In the genomic region with DNA sequence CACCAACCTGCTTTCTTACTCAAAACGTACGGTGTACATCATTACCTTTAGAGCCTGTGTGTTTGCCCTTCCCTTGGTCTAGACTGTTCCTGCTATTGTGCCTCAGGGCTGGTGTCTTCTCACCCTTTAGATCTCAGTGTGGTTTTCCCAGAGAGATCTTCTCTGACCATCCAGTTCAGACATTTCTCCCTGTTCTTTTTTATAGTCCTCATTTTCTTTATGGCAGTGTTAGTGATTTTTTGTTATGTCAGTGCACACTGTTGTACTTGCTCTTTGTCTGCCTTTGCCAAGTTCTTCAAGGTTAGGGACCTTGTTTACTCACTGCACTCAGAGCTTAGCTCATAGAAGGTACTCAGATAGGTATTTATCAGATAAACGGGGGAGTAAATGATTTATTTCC, we compare ENCODE assay signal across 1 cellular context.
TF ChIP-seq lines count a peak whose summit lies in the region.

No MANE protein-coding gene starts in this region.

TF ChIP-seq in HepG2, 621 proteins besides CTCF, POLR2A, EP300 and RAD21 (continued from another document and continues in another):
- TF ChIP-seq, protein P1, sequence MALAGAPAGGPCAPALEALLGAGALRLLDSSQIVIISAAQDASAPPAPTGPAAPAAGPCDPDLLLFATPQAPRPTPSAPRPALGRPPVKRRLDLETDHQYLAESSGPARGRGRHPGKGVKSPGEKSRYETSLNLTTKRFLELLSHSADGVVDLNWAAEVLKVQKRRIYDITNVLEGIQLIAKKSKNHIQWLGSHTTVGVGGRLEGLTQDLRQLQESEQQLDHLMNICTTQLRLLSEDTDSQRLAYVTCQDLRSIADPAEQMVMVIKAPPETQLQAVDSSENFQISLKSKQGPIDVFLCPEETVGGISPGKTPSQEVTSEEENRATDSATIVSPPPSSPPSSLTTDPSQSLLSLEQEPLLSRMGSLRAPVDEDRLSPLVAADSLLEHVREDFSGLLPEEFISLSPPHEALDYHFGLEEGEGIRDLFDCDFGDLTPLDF (CRISPR knock-in tag; IDR thresholded peaks at IDR 0.05): 0 out of 2 replicates have a peak, but pooled peaks have one; percentile 50
- TF ChIP-seq ZNF7 (CRISPR knock-in tag; IDR thresholded peaks at IDR 0.05) (no peak), HMG20A (CRISPR knock-in tag; IDR thresholded peaks at IDR 0.05; ENCODE audit: borderline replicate concordance) (0 out of 2 replicates have a peak, but pooled peaks have one; percentile 48), KDM2A (CRISPR knock-in tag; IDR thresholded peaks at IDR 0.05; ENCODE audit: borderline replicate concordance, low read depth) (no peak), HOXA7 (CRISPR knock-in tag; IDR thresholded peaks at IDR 0.05) (no peak), HOXD1 (CRISPR knock-in tag; IDR thresholded peaks at IDR 0.05) (no peak), NCOR1 (IDR thresholded peaks at IDR 0.05; ENCODE audit: borderline replicate concordance, low read length) (no peak), ZNF329 (CRISPR knock-in tag; IDR thresholded peaks at IDR 0.05; ENCODE audit: low read depth) (no peak), ZNF207 (IDR thresholded peaks at IDR 0.05; ENCODE audit: borderline replicate concordance) (no peak), PAX8 (CRISPR knock-in tag; IDR thresholded peaks at IDR 0.05; ENCODE audit: borderline replicate concordance) (no peak), ZMYM4 (CRISPR knock-in tag; IDR thresholded peaks at IDR 0.05) (no peak), RFX5 (IDR thresholded peaks at IDR 0.05; ENCODE audit: low read depth, low read length) (no peak), ZSCAN9 (CRISPR knock-in tag; IDR thresholded peaks at IDR 0.05; ENCODE audit: borderline replicate concordance) (peak; percentile 30; the same call in 1 of the 2 replicates), ZFYVE20 (CRISPR knock-in tag; IDR thresholded peaks at IDR 0.05; ENCODE audit: borderline replicate concordance, low read depth) (no peak), AGO1 (IDR thresholded peaks at IDR 0.05; ENCODE audit: low read depth, low read length, poor library complexity, severe bottlenecking) (no peak), ATF1 (CRISPR knock-in tag; IDR thresholded peaks at IDR 0.05) (no peak), SMYD3 (CRISPR knock-in tag; IDR thresholded peaks at IDR 0.05) (peak; percentile 50; the same call in 1 of the 2 replicates), ZNF75D (CRISPR knock-in tag; IDR thresholded peaks at IDR 0.05; ENCODE audit: borderline replicate concordance) (no peak), ZNF766 (CRISPR knock-in tag; IDR thresholded peaks at IDR 0.05; ENCODE audit: borderline replicate concordance) (no peak), HNRNPLL (IDR thresholded peaks at IDR 0.05; ENCODE audit: low read depth, low read length, poor library complexity, severe bottlenecking) (no peak), FOXA3 (CRISPR knock-in tag; IDR thresholded peaks at IDR 0.05) (peak; percentile 95), SCMH1 (CRISPR knock-in tag; IDR thresholded peaks at IDR 0.05; ENCODE audit: borderline replicate concordance) (no peak), ZZZ3 (CRISPR knock-in tag; IDR thresholded peaks at IDR 0.05; ENCODE audit: borderline replicate concordance) (no peak), ZNF367 (CRISPR knock-in tag; IDR thresholded peaks at IDR 0.05; ENCODE audit: borderline replicate concordance) (no peak), NFYC (CRISPR knock-in tag; IDR thresholded peaks at IDR 0.05) (no peak), ZNF674 (CRISPR knock-in tag; IDR thresholded peaks at IDR 0.05; ENCODE audit: low read depth) (no peak), SNRNP70 (IDR thresholded peaks at IDR 0.05; ENCODE audit: low read depth, low read length) (no peak), ZNF747 (CRISPR knock-in tag; IDR thresholded peaks at IDR 0.05; ENCODE audit: borderline replicate concordance) (no peak), HNF4A (CRISPR knock-in tag; IDR thresholded peaks at IDR 0.05) (peak; percentile 55; the same call in 1 of the 2 replicates), JUND (CRISPR knock-in tag; IDR thresholded peaks at IDR 0.05) (no peak), HDAC2 (CRISPR knock-in tag; IDR thresholded peaks at IDR 0.05) (peak; percentile 44; the same call in 1 of the 2 replicates), THAP11 (CRISPR knock-in tag; IDR thresholded peaks at IDR 0.05) (no peak), ZNF619 (CRISPR knock-in tag; IDR thresholded peaks at IDR 0.05) (no peak), ISX (CRISPR knock-in tag; conservative IDR thresholded peaks at IDR 0.05) (no peak), FOSL2 (CRISPR knock-in tag; IDR thresholded peaks at IDR 0.05) (no peak; the same call in 1 of the 2 replicates), EEA1 (CRISPR knock-in tag; IDR thresholded peaks at IDR 0.05; ENCODE audit: borderline replicate concordance) (no peak), ZNF83 (CRISPR knock-in tag; IDR thresholded peaks at IDR 0.05; ENCODE audit: borderline replicate concordance) (no peak), SMAD9 (CRISPR knock-in tag; IDR thresholded peaks at IDR 0.05) (no peak), ZNF510 (CRISPR knock-in tag; IDR thresholded peaks at IDR 0.05; ENCODE audit: low read depth) (no peak), ZNF3 (CRISPR knock-in tag; IDR thresholded peaks at IDR 0.05) (no peak), ZFP36 (IDR thresholded peaks at IDR 0.05; ENCODE audit: borderline replicate concordance, low read depth, low read length, partially characterized antibody) (no peak), PRMT3 (CRISPR knock-in tag; IDR thresholded peaks at IDR 0.05; ENCODE audit: borderline replicate concordance, low read depth) (no peak)
- TF ChIP-seq, protein P2, sequence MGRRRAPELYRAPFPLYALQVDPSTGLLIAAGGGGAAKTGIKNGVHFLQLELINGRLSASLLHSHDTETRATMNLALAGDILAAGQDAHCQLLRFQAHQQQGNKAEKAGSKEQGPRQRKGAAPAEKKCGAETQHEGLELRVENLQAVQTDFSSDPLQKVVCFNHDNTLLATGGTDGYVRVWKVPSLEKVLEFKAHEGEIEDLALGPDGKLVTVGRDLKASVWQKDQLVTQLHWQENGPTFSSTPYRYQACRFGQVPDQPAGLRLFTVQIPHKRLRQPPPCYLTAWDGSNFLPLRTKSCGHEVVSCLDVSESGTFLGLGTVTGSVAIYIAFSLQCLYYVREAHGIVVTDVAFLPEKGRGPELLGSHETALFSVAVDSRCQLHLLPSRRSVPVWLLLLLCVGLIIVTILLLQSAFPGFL (CRISPR knock-in tag; IDR thresholded peaks at IDR 0.05): no peak
- TF ChIP-seq, protein P3, sequence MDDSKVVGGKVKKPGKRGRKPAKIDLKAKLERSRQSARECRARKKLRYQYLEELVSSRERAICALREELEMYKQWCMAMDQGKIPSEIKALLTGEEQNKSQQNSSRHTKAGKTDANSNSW (CRISPR knock-in tag; IDR thresholded peaks at IDR 0.05; ENCODE audit: borderline replicate concordance): no peak
- TF ChIP-seq, protein P4, sequence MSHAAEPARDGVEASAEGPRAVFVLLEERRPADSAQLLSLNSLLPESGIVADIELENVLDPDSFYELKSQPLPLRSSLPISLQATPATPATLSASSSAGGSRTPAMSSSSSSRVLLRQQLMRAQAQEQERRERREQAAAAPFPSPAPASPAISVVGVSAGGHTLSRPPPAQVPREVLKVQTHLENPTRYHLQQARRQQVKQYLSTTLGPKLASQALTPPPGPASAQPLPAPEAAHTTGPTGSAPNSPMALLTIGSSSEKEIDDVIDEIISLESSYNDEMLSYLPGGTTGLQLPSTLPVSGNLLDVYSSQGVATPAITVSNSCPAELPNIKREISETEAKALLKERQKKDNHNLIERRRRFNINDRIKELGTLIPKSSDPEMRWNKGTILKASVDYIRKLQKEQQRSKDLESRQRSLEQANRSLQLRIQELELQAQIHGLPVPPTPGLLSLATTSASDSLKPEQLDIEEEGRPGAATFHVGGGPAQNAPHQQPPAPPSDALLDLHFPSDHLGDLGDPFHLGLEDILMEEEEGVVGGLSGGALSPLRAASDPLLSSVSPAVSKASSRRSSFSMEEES (CRISPR knock-in tag; IDR thresholded peaks at IDR 0.05): no peak
- TF ChIP-seq, protein P5, sequence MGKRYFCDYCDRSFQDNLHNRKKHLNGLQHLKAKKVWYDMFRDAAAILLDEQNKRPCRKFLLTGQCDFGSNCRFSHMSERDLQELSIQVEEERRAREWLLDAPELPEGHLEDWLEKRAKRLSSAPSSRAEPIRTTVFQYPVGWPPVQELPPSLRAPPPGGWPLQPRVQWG (CRISPR knock-in tag; IDR thresholded peaks at IDR 0.05; ENCODE audit: borderline replicate concordance, low read depth): no peak
- TF ChIP-seq, protein P6, sequence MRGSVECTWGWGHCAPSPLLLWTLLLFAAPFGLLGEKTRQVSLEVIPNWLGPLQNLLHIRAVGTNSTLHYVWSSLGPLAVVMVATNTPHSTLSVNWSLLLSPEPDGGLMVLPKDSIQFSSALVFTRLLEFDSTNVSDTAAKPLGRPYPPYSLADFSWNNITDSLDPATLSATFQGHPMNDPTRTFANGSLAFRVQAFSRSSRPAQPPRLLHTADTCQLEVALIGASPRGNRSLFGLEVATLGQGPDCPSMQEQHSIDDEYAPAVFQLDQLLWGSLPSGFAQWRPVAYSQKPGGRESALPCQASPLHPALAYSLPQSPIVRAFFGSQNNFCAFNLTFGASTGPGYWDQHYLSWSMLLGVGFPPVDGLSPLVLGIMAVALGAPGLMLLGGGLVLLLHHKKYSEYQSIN (CRISPR knock-in tag; IDR thresholded peaks at IDR 0.05; ENCODE audit: borderline replicate concordance): no peak
- TF ChIP-seq, protein P7, sequence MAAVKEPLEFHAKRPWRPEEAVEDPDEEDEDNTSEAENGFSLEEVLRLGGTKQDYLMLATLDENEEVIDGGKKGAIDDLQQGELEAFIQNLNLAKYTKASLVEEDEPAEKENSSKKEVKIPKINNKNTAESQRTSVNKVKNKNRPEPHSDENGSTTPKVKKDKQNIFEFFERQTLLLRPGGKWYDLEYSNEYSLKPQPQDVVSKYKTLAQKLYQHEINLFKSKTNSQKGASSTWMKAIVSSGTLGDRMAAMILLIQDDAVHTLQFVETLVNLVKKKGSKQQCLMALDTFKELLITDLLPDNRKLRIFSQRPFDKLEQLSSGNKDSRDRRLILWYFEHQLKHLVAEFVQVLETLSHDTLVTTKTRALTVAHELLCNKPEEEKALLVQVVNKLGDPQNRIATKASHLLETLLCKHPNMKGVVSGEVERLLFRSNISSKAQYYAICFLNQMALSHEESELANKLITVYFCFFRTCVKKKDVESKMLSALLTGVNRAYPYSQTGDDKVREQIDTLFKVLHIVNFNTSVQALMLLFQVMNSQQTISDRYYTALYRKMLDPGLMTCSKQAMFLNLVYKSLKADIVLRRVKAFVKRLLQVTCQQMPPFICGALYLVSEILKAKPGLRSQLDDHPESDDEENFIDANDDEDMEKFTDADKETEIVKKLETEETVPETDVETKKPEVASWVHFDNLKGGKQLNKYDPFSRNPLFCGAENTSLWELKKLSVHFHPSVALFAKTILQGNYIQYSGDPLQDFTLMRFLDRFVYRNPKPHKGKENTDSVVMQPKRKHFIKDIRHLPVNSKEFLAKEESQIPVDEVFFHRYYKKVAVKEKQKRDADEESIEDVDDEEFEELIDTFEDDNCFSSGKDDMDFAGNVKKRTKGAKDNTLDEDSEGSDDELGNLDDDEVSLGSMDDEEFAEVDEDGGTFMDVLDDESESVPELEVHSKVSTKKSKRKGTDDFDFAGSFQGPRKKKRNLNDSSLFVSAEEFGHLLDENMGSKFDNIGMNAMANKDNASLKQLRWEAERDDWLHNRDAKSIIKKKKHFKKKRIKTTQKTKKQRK (IDR thresholded peaks at IDR 0.05; ENCODE audit: low read length): no peak
- TF ChIP-seq, protein P8, sequence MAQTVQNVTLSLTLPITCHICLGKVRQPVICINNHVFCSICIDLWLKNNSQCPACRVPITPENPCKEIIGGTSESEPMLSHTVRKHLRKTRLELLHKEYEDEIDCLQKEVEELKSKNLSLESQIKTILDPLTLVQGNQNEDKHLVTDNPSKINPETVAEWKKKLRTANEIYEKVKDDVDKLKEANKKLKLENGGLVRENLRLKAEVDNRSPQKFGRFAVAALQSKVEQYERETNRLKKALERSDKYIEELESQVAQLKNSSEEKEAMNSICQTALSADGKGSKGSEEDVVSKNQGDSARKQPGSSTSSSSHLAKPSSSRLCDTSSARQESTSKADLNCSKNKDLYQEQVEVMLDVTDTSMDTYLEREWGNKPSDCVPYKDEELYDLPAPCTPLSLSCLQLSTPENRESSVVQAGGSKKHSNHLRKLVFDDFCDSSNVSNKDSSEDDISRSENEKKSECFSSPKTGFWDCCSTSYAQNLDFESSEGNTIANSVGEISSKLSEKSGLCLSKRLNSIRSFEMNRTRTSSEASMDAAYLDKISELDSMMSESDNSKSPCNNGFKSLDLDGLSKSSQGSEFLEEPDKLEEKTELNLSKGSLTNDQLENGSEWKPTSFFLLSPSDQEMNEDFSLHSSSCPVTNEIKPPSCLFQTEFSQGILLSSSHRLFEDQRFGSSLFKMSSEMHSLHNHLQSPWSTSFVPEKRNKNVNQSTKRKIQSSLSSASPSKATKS (CRISPR knock-in tag; IDR thresholded peaks at IDR 0.05): no peak; the same call in 1 of the 2 replicates
- TF ChIP-seq, protein P9, sequence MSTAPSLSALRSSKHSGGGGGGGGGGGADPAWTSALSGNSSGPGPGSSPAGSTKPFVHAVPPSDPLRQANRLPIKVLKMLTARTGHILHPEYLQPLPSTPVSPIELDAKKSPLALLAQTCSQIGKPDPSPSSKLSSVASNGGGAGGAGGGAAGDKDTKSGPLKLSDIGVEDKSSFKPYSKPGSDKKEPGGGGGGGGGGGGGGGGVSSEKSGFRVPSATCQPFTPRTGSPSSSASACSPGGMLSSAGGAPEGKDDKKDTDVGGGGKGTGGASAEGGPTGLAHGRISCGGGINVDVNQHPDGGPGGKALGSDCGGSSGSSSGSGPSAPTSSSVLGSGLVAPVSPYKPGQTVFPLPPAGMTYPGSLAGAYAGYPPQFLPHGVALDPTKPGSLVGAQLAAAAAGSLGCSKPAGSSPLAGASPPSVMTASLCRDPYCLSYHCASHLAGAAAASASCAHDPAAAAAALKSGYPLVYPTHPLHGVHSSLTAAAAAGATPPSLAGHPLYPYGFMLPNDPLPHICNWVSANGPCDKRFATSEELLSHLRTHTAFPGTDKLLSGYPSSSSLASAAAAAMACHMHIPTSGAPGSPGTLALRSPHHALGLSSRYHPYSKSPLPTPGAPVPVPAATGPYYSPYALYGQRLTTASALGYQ (CRISPR knock-in tag; IDR thresholded peaks at IDR 0.05): 0 out of 2 replicates have a peak, but pooled peaks have one; percentile 18
- TF ChIP-seq, protein P10, sequence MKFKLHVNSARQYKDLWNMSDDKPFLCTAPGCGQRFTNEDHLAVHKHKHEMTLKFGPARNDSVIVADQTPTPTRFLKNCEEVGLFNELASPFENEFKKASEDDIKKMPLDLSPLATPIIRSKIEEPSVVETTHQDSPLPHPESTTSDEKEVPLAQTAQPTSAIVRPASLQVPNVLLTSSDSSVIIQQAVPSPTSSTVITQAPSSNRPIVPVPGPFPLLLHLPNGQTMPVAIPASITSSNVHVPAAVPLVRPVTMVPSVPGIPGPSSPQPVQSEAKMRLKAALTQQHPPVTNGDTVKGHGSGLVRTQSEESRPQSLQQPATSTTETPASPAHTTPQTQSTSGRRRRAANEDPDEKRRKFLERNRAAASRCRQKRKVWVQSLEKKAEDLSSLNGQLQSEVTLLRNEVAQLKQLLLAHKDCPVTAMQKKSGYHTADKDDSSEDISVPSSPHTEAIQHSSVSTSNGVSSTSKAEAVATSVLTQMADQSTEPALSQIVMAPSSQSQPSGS (CRISPR knock-in tag; IDR thresholded peaks at IDR 0.05): no peak
